17 cellular contexts compared by ENCODE assay signal in genomic region chr17:8473451-8474192, GRCh38.
"Had no signal": no experiment of that assay in that cellular context is flagged by ENCODE, and none has a peak within 500 bp of the region (broad histone marks: within the 10 kb centered on the region; RNA-seq: fewer than 3 reads in every experiment).

No MANE protein-coding gene starts in this region.

- H3K4me3 Mint-ChIP-seq: activated naive CD8-positive, alpha-beta T cell; naive B cell; stimulated activated naive CD8-positive, alpha-beta T cell treated with anti-CD3 and anti-CD28 coated beads, Interleukin-15, Interleukin-2, amounts not matched to agents 100 ng/mL and 50 ng/mL, for 24 hours had no signal

- H3K4me3 ChIP-seq: colonic mucosa, lung, prostate gland, sigmoid colon, testis, vagina had no signal

- H3K27ac Mint-ChIP-seq: activated naive CD8-positive, alpha-beta T cell; stimulated activated naive CD8-positive, alpha-beta T cell treated with anti-CD3 and anti-CD28 coated beads, Interleukin-15, Interleukin-2, amounts not matched to agents 100 ng/mL and 50 ng/mL, for 24 hours had no signal

- DNase-seq: activated CD4-positive, alpha-beta T cell treated with anti-CD3 and anti-CD28 coated beads for 1 hour; activated CD4-positive, alpha-beta T cell treated with anti-CD3 and anti-CD28 coated beads, Interleukin-2, amount 50 U/mL, for 48 hours; activated gamma-delta T cell; activated T-cell treated with anti-CD3 and anti-CD28 coated beads, Interleukin-2, amount 50 U/mL, for 48 hours; anterior cingulate cortex; colonic mucosa; effector CD8-positive, alpha-beta T cell; midbrain; naive B cell; sigmoid colon; stimulated activated CD4-positive, alpha-beta T cell treated with anti-CD3 and anti-CD28 coated beads, Interleukin-12 subunit alpha, Interleukin-12 subunit beta, amount 100 ng/mL, for 4 hours; testis had no signal

- H3K27me3 Mint-ChIP-seq: activated naive CD8-positive, alpha-beta T cell; naive B cell; stimulated activated naive CD8-positive, alpha-beta T cell treated with anti-CD3 and anti-CD28 coated beads, Interleukin-15, Interleukin-2, amounts not matched to agents 100 ng/mL and 50 ng/mL, for 24 hours had no signal

- H3K4me1 ChIP-seq: colonic mucosa had no signal

- H3K9me3 ChIP-seq: colonic mucosa, prostate gland, sigmoid colon, testis, vagina had no signal

- H3K36me3 Mint-ChIP-seq: activated naive CD8-positive, alpha-beta T cell had no signal

- H3K27me3 ChIP-seq: colonic mucosa, sigmoid colon, testis, vagina had no signal

- H3K27ac ChIP-seq: colonic mucosa, prostate gland, sigmoid colon, testis, vagina had no signal

- H3K36me3 ChIP-seq: colonic mucosa had no signal

- H3K9me3 Mint-ChIP-seq: naive B cell; stimulated activated naive CD8-positive, alpha-beta T cell treated with anti-CD3 and anti-CD28 coated beads, Interleukin-15, Interleukin-2, amounts not matched to agents 100 ng/mL and 50 ng/mL, for 24 hours had no signal
